22 cellular contexts compared by ENCODE assay signal in the genomic region with DNA sequence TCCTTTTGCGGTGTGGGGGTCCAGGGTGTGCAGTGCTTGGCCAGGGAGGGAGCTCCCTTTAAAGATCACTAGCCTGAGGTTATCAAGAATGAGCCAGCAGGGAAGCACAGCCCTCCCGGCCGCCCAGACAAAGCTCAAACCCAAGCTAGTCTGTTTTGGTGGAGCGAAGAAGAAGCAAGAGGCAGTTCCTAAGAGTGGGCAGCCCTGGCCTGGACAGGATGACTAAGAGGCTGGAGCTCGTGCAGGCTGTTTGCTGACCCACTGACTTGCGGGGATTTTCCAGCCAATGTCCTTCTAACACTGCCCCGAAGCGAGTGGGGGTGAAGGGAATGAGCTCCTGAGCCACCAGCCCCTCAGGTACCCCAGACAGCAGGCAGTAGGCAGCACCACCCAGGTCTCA.
DNase-seq lines count a peak whose midpoint lies in the region; ATAC-seq and TF ChIP-seq lines count a peak whose summit lies in the region.
"Had no signal": no experiment of that assay in that cellular context is flagged by ENCODE, and none has a peak within 500 bp of the region (broad histone marks: within the 10 kb centered on the region; RNA-seq: fewer than 3 reads in every experiment).

No MANE protein-coding gene starts in this region.

- H3K4me1 ChIP-seq in SJSA1 (replicated peaks) = peaks cover 61% of the 10 kb centered on the region
- peaks cover 12% of the 10 kb centered on the region; the same call in 1 of the 2 replicates for H3K4me1 ChIP-seq in PC-9 (replicated peaks; ENCODE audit: insufficient read depth)
- H3K4me1 ChIP-seq: prostate gland, upper lobe of right lung had no signal

- peak; percentile 77 for DNase-seq in A172 (ENCODE audit: low spot score)
- peak; percentile 58 to 75 for DNase-seq in SJSA1 (ENCODE audit: low read depth in 1 of 2, low spot score in 2 of 2)
- DNase-seq in coronary artery (ENCODE audit: low spot score) = no peak
- peak; percentile 85 to 87 for DNase-seq in lung microvascular endothelial cell (ENCODE audit: low read depth in 2 of 2)
- no peak for DNase-seq in NCI-H82 treated with DMSO at 0.1 percent for 48 hours (lab: John Stamatoyannopoulos, UW; ENCODE audit: unreplicated experiment)
- no peak for DNase-seq in NCI-H345 treated with DMSO at 0.1 percent for 48 hours (lab: John Stamatoyannopoulos, UW; ENCODE audit: unreplicated experiment)
- no peak for DNase-seq in PC-9
- DNase-seq: activated CD4-positive, alpha-beta T cell treated with anti-CD3 and anti-CD28 coated beads for 48 hours; activated naive CD4-positive, alpha-beta T cell treated with anti-CD3 and anti-CD28 coated beads, Interleukin-2, amount 10 ng/mL, durations not matched to agents 7 days and 5 days; activated T-cell treated with anti-CD3 and anti-CD28 coated beads, Interleukin-2, amount 50 U/mL, for 72 hours; CD8-positive, alpha-beta T cell; effector memory CD4-positive, alpha-beta T cell; GF-D8; NCI-H1436 treated with DMSO at 0.1 percent for 48 hours; NCI-H510A treated with DMSO at 0.1 percent for 48 hours; NK-92 treated with Interleukin-12 subunit alpha and Interleukin-12 subunit beta, amount 100 ng/mL, for 24 hours; substantia nigra; upper lobe of right lung had no signal

- no peak for ATAC-seq in HG03521 (IDR thresholded peaks at IDR 0.05; ENCODE audit: unreplicated experiment)
- ATAC-seq: activated T-cell treated with anti-CD3 and anti-CD28 coated beads, Interleukin-2, amount 50 U/mL, for 72 hours; CD8-positive, alpha-beta T cell; esophagus mucosa; upper lobe of right lung had no signal

- H3K4me3 ChIP-seq in SJSA1 = no peak overlapping the region
- no peak overlapping the region for H3K4me3 ChIP-seq in coronary artery
- H3K4me3 ChIP-seq in PC-9 = no peak overlapping the region
- H3K4me3 ChIP-seq: prostate gland, upper lobe of right lung had no signal

- H3K36me3 ChIP-seq in SJSA1 (no peaks in the 10 kb centered on the region), PC-9 (ENCODE audit: low read depth) (no peaks in the 10 kb centered on the region)
- H3K36me3 ChIP-seq: prostate gland, upper lobe of right lung had no signal

- no TSS peak for BruUV-seq in PC-9 (replicated peaks; lab: Mats Ljungman, UMichigan)

- H3K9me3 ChIP-seq in SJSA1 (replicated peaks) (0 out of 2 replicates have a peak, but pooled peaks cover 5% of the 10 kb centered on the region), PC-9 (ENCODE audit: insufficient read depth, low read depth) (no peaks in the 10 kb centered on the region)
- H3K9me3 ChIP-seq: prostate gland, upper lobe of right lung had no signal

- no peaks in the 10 kb centered on the region; the same call in 1 of the 2 replicates for H3F3A ChIP-seq in PC-9 (ENCODE audit: insufficient read depth, low read depth)

- H3K27ac ChIP-seq in SJSA1 (peak overlapping the region; percentile 95), coronary artery (peak overlapping the region; percentile 22 to 65), PC-9 (no peak overlapping the region)
- H3K27ac ChIP-seq: KMS-11, prostate gland, upper lobe of right lung had no signal

- TF ChIP-seq CTCF in coronary artery (IDR thresholded peaks at IDR 0.05) (no peak), PC-9 (conservative IDR thresholded peaks at IDR 0.05) (no peak)

- no peak overlapping the region for H3K4me2 ChIP-seq in PC-9
- H3K4me2 ChIP-seq: KMS-11 had no signal

- intact Hi-C loops in PC-9 (cut with micrococcal nuclease; ENCODE audit: unreplicated experiment) = loop anchor here (10.0 kb wide), 1 partner anchor 100 kb away; no protein-coding TSS in a partner anchor

- H4K20me1 ChIP-seq in PC-9 (ENCODE audit: insufficient read depth) = no peaks in the 10 kb centered on the region

- CTCF ChIA-PET in PC-9 (lab: Charles Lee) = no interaction called here

- no peaks in the 10 kb centered on the region for H3K79me2 ChIP-seq in PC-9 (ENCODE audit: low read depth)

- no peaks in the 10 kb centered on the region for H3K9me2 ChIP-seq in PC-9 (ENCODE audit: insufficient read depth)

- H3K27me3 ChIP-seq in SJSA1 (replicated peaks) (no peaks in the 10 kb centered on the region), PC-9 (ENCODE audit: insufficient read depth, low read depth) (no peaks in the 10 kb centered on the region)
- H3K27me3 ChIP-seq: upper lobe of right lung had no signal

- POLR2A ChIA-PET in PC-9 (lab: Charles Lee; ENCODE audit: unreplicated experiment) = no interaction called here

- no peak overlapping the region for H2AFZ ChIP-seq in PC-9

Comparison
In these comparisons a context has a peak if more than half of its experiments do, and no peak if none do; other contexts are left out.
1. DNase-seq: peak in A172 (single experiment), SJSA1 (2 of 2) and lung microvascular endothelial cell (2 of 2); none in coronary artery (single experiment), NCI-H82 treated with DMSO at 0.1 percent for 48 hours (single experiment), NCI-H345 treated with DMSO at 0.1 percent for 48 hours (single experiment) and PC-9 (0 of 2).